Comparison of ENCODE assay signal across 1 cellular context in the genomic region with DNA sequence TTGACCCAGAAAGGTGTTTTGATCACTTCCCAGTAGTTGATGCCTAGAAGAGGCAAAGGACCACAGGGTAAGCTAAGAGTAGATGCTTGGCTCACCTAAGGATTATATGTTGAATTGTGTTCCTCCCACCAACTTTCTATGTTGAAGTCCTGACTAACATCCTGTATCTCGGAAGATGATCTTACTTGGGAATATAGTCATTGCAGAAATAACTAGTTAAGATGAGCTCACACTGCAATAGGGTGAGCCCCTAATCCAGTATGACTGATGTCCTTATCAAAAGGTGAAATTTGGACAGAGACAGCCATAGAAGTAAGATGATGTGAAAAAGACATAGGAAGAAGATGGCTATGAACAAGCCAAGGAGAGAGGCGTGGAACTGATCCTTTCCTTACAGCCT.
A peak's percentile ranks its signal among the peaks of the same experiment; 100 is the strongest.
TF ChIP-seq lines count a peak whose summit lies in the region.

No MANE protein-coding gene starts in this region.

TF ChIP-seq in K562, 482 proteins besides CTCF, POLR2A, EP300 and RAD21:
- TF ChIP-seq HMBOX1 (IDR thresholded peaks at IDR 0.05) (peak; percentile 70), CBFB (CRISPR knock-in tag; IDR thresholded peaks at IDR 0.05) (no peak)
TF ChIP-seq in K562: peak in this region for 1.
